19 cellular contexts compared by ENCODE assay signal in the genomic region with DNA sequence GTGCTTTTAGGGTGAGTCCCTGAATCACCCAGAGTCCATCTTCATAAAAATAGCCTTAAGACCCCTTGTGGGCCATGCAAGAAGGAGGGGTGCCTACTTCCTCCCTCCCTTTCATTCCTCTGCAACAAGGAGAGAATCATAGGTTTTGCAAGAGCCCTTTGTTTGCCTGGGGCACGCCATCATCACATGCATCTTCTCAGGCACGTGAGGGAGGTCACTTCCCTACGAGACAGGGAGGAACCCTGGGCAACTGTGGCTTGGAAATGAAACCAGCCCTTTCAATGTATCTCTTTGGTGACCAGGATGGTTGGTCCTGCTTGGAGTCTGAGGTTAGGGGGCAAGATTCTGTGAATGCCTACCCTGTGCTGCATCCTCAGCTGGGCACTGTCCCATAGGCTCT.
DNase-seq lines count a peak whose midpoint lies in the region; ATAC-seq, FAIRE-seq and TF ChIP-seq lines count a peak whose summit lies in the region.
"Had no signal": no experiment of that assay in that cellular context is flagged by ENCODE, and none has a peak within 500 bp of the region (broad histone marks: within the 10 kb centered on the region; RNA-seq: fewer than 3 reads in every experiment).

No MANE protein-coding gene starts in this region.

- H3K9me3 ChIP-seq in adrenal gland (replicated peaks in 1 of 3) = no peaks in the 10 kb centered on the region
- no peaks in the 10 kb centered on the region for H3K9me3 ChIP-seq in stomach
- H3K9me3 ChIP-seq: BE2C, thoracic aorta had no signal

- ATAC-seq in left lobe of liver (peak; percentile 27), HG03108 (IDR thresholded peaks at IDR 0.05; ENCODE audit: unreplicated experiment) (no peak), HG03442 (IDR thresholded peaks at IDR 0.05; ENCODE audit: unreplicated experiment) (no peak), HG02610 (IDR thresholded peaks at IDR 0.05; ENCODE audit: unreplicated experiment) (no peak)
- ATAC-seq: WTC11 had no signal

- no peak for FAIRE-seq in GM19239 (lab: Jason Lieb, UNC)
- FAIRE-seq: islet of Langerhans had no signal

- 76 to 91% (median 82%) methylated on average over 3 of the region's 3 CpGs for WGBS in adrenal gland, 4 donors
- WGBS in stomach, 5 donors = 62 to 82% (median 72%) methylated on average over 3 of the region's 3 CpGs

- no peak for TF ChIP-seq EP300 in stomach (IDR thresholded peaks at IDR 0.05)

- TF ChIP-seq CTCF in NB4 (IDR thresholded peaks at IDR 0.05; ENCODE audit: low read depth, low read length) (no peak), adrenal gland (IDR thresholded peaks at IDR 0.05) (no peak), stomach (IDR thresholded peaks at IDR 0.05) (no peak)

- peak overlapping the region in 1 of 5 donors; percentile 57 for H3K27ac ChIP-seq in adrenal gland
- peak overlapping the region in 3 of 5 donors; percentile 2 to 71 (median 53) for H3K27ac ChIP-seq in stomach
- H3K27ac ChIP-seq: thoracic aorta had no signal

- H3K36me3 ChIP-seq in adrenal gland (replicated peaks in 1 of 2) (no peaks in the 10 kb centered on the region), stomach (no peaks in the 10 kb centered on the region)
- H3K36me3 ChIP-seq: BE2C, MG63, thoracic aorta had no signal

- H3K4me1 ChIP-seq in adrenal gland (replicated peaks in 1 of 2) (peaks cover 0 to 6% of the 10 kb centered on the region in 2 donors), stomach (no peaks in the 10 kb centered on the region)
- H3K4me1 ChIP-seq: BE2C had no signal

- TF ChIP-seq POLR2A in NB4 (IDR thresholded peaks at IDR 0.05; ENCODE audit: extremely low read depth, insufficient read length) = no peak
- no peak for TF ChIP-seq POLR2A in adrenal gland (IDR thresholded peaks at IDR 0.05)
- no peak for TF ChIP-seq POLR2A in stomach (IDR thresholded peaks at IDR 0.05)

- DNase-seq in NB4 (ENCODE audit: low read depth) (peak; percentile 89), adrenal gland (peak in 6 of 7 donors; percentile 35 to 64 (median 52)), left lobe of liver (ENCODE audit: low spot score) (peak; percentile 56), stomach (peak; percentile 28), GM19239 (ENCODE audit: insufficient read length, low spot score) (no peak)
- DNase-seq: activated CD8-positive, alpha-beta memory T cell treated with anti-CD3 and anti-CD28 coated beads for 24 hours; BE2C; MG63; NCI-H2081 treated with DMSO at 0.1 percent for 48 hours; NCI-H524 treated with DMSO at 0.1 percent for 48 hours; stimulated activated CD4-positive, alpha-beta T cell treated with anti-CD3 and anti-CD28 coated beads, Interleukin-4, amount 100 ng/mL, for 24 hours; stimulated activated CD8-positive, alpha-beta memory T cell treated with anti-CD3 and anti-CD28 coated beads, Interleukin-4, amount 100 ng/mL, for 48 hours; T-helper 1 cell had no signal

- no peak overlapping the region for H3K4me3 ChIP-seq in NB4 (ENCODE audit: low read depth, low read length)
- no peak overlapping the region for H3K4me3 ChIP-seq in adrenal gland
- H3K4me3 ChIP-seq in stomach = no peak overlapping the region
- H3K4me3 ChIP-seq: MG63, thoracic aorta had no signal

- H3K27me3 ChIP-seq in adrenal gland (no peaks in the 10 kb centered on the region), stomach (no peaks in the 10 kb centered on the region)
- H3K27me3 ChIP-seq: BE2C, MG63 had no signal

- intact Hi-C loops in adrenal gland (cut with DNase I) = no loop called here
- intact Hi-C loops in stomach (cut with DNase I; ENCODE audit: low total_unique reads) = no loop called here
